11 cellular contexts compared by ENCODE assay signal in genomic region chr19:54532528-54532927, GRCh38. TPM values are rescaled to one million over a fixed set of nuclear protein-coding genes. Genes with fewer than 3 reads are reported as not detected.
DNase-seq lines count a peak whose midpoint lies in the region; ATAC-seq and TF ChIP-seq lines count a peak whose summit lies in the region.
"Had no signal": no experiment of that assay in that cellular context is flagged by ENCODE, and none has a peak within 500 bp of the region (broad histone marks: within the 10 kb centered on the region; RNA-seq: fewer than 3 reads in every experiment).

No MANE protein-coding gene starts in this region.

- no peak for TF ChIP-seq POLR2A in adrenal gland (IDR thresholded peaks at IDR 0.05)

- H3K4me3 Mint-ChIP-seq in central memory CD8-positive, alpha-beta T cell: peak overlapping the region; percentile 69
- H3K4me3 Mint-ChIP-seq: brain had no signal

- WGBS in adrenal gland, 4 donors: 41 to 61% (median 55%) methylated on average over 3 to 4 of the region's 4 CpGs

- H3K36me3 Mint-ChIP-seq in central memory CD8-positive, alpha-beta T cell (ENCODE audit: insufficient read depth): peaks cover 1% of the 10 kb centered on the region
- H3K36me3 Mint-ChIP-seq: brain had no signal

- no peak overlapping the region for H3K27ac Mint-ChIP-seq in central memory CD8-positive, alpha-beta T cell (ENCODE audit: low read depth)
- H3K27ac Mint-ChIP-seq: brain had no signal

- no peak for TF ChIP-seq CTCF in GM12865 (IDR thresholded peaks at IDR 0.05; ENCODE audit: insufficient read depth, low read depth, low read length, missing control alignments)
- no peak for TF ChIP-seq CTCF in adrenal gland (IDR thresholded peaks at IDR 0.05)

- in situ Hi-C loops in G401 (cut with HindIII; ENCODE audit: low sequenced_read_pairs): loop anchor here (25.0 kb wide), 1 partner anchor 130 kb away; the partner anchor contains the start of gene LILRB4

- H3K27ac ChIP-seq in adrenal gland: no peak overlapping the region
- H3K27ac ChIP-seq: KMS-11 had no signal

- no peaks in the 10 kb centered on the region for H3K9me3 Mint-ChIP-seq in central memory CD8-positive, alpha-beta T cell

- H3K9me3 ChIP-seq in adrenal gland (replicated peaks in 1 of 3): no peaks in the 10 kb centered on the region

- intact Hi-C loops in adrenal gland (cut with DNase I): no loop called here

- H3K36me3 ChIP-seq in adrenal gland (replicated peaks in 1 of 2): no peaks in the 10 kb centered on the region

- ATAC-seq in HG03196 (IDR thresholded peaks at IDR 0.05; ENCODE audit: unreplicated experiment): peak; percentile 89
- peak; percentile 97 for ATAC-seq in central memory CD8-positive, alpha-beta T cell (replicated peaks; ENCODE audit: extremely low read depth, poor library complexity, severe bottlenecking)

- DNase-seq in GM12865 (ENCODE audit: low read depth) (peak; percentile 88), GM19238 (ENCODE audit: insufficient read length, low spot score) (peak; percentile 39), NCI-H69 (lab: John Stamatoyannopoulos, UW) (no peak), adrenal gland (no peak), ecto neural progenitor cell (ENCODE audit: low spot score) (no peak), G401 (ENCODE audit: low spot score) (no peak)
- peak in 1 of 2 donors; percentile 21 for DNase-seq in central memory CD8-positive, alpha-beta T cell (ENCODE audit: low spot score in 2 of 2)

- H3K4me1 Mint-ChIP-seq in central memory CD8-positive, alpha-beta T cell: peaks cover 28% of the 10 kb centered on the region
- H3K4me1 Mint-ChIP-seq: brain had no signal

- H3K4me3 ChIP-seq in GM12865 (ENCODE audit: low read depth, low read length): peak overlapping the region; percentile 45
- no peak overlapping the region for H3K4me3 ChIP-seq in adrenal gland

- no peaks in the 10 kb centered on the region for H3K4me1 ChIP-seq in adrenal gland (replicated peaks in 1 of 2)

- H3K27me3 Mint-ChIP-seq in central memory CD8-positive, alpha-beta T cell: peaks cover 53% of the 10 kb centered on the region

- H3K27me3 ChIP-seq in adrenal gland: peaks cover 17% of the 10 kb centered on the region

RNA-seq across cellular contexts. Expression of gene LAIR2, which starts 29.9 kb away (rescaled TPM):
- total RNA-seq in adrenal gland: 1 to 10 TPM in 1 of 8 donors, under 1 TPM in 1, not detected in 6; 0.91 to 1.4 TPM
- polyA plus RNA-seq in adrenal gland: not detected
- total RNA-seq in G401 (2014; rRNA removed; shearing (Covaris generic)): not detected in 2 replicates
- total RNA-seq: lower leg skin had no signal

RNA-seq across cellular contexts. Expression of gene LILRA2, which starts 41.1 kb away (rescaled TPM):
- total RNA-seq in adrenal gland: 1 to 10 TPM; 1.9 to 9.2 (median 5.6) TPM
- polyA plus RNA-seq in adrenal gland: 10 to 100 TPM in 1 of 3 donors, 1 to 10 TPM in 2; 1.5 to 13.5 (median 2.6) TPM
- total RNA-seq in G401 (2014; rRNA removed; shearing (Covaris generic)): not detected in 2 replicates

RNA-seq across cellular contexts. Expression of gene CDC42EP5, which starts 59.4 kb away (rescaled TPM):
- total RNA-seq in adrenal gland: 10 to 100 TPM in 7 of 8 donors, 1 to 10 TPM in 1; 9.7 to 27.9 (median 15.7) TPM
- 10 to 100 TPM in 2 of 3 donors, under 1 TPM in 1; 0.44 to 36.0 (median 16.5) TPM for polyA plus RNA-seq in adrenal gland
- 85.4 and 87.3 TPM in 2 replicates for total RNA-seq in G401 (2014; rRNA removed; shearing (Covaris generic))

Comparison
In these comparisons a context has a peak if more than half of its experiments do, and no peak if none do; other contexts are left out.
1. DNase-seq: peak in GM12865 (single experiment) and GM19238 (single experiment); none in NCI-H69 (single experiment), adrenal gland (0 of 7), ecto neural progenitor cell (single experiment) and G401 (single experiment).